Comparison of ENCODE assay signal across 12 cellular contexts in the genomic region with DNA sequence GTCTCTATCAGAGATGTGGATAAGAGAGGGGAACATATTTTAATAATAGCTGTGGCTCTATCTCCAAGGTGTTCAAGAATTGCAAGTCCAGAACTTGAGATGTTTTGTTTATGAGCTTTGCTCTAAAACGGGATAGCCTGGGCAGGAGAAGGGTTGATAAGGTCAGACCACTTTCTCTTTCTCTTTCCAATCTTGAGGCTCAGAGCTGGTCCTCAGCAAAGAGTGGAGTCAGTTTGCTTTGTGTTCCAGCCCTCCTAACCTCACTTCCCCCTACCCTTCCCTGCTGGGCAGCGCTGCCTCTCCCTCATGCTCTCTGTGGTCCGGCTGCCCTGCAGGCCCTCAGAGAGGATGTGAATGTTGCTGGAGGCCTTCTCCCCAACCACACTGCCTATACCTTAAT. TPM values are rescaled to one million over a fixed set of nuclear protein-coding genes. Genes with fewer than 3 reads are reported as not detected.
DNase-seq lines count a peak whose midpoint lies in the region; ATAC-seq, FAIRE-seq and TF ChIP-seq lines count a peak whose summit lies in the region.
"Had no signal": no experiment of that assay in that cellular context is flagged by ENCODE, and none has a peak within 500 bp of the region (broad histone marks: within the 10 kb centered on the region; RNA-seq: fewer than 3 reads in every experiment).

No MANE protein-coding gene starts in this region.

- no peaks in the 10 kb centered on the region for H3K27me3 Mint-ChIP-seq in activated T-cell treated with anti-CD3 and anti-CD28 coated beads, Interleukin-2, amount 50 U/mL, for 24 hours
- no peaks in the 10 kb centered on the region for H3K27me3 Mint-ChIP-seq in activated T-helper 1 cell treated with anti-CD3 and anti-CD28 coated beads, Interleukin-12 subunit alpha, Interleukin-12 subunit beta, Interleukin-2, Interleukin-4 antibody, amounts not matched to agents 30 ng/mL and 10 ng/mL and 1 ng/mL, durations not matched to agents 14 hours and 24 hours and 36 hours (ENCODE audit: insufficient read depth)

- 39 to 47% (median 46%) methylated on average over 3 of the region's 3 CpGs for WGBS in small intestine, 3 donors

- H3K9me3 ChIP-seq in small intestine (ENCODE audit: control insufficient read depth, low read depth) = no peaks in the 10 kb centered on the region
- H3K9me3 ChIP-seq: ovary, vagina had no signal

- no peak overlapping the region for H3K27ac ChIP-seq in small intestine (ENCODE audit: low read depth in 1 of 2, low read length in 1 of 2)
- H3K27ac ChIP-seq: ovary, vagina had no signal

- in situ Hi-C loops in GM13977 (cut with MboI; ENCODE audit: low pct_unique_long_range_greater_than_20kb, low sequenced_read_pairs, unreplicated experiment) = no loop called here

- H3K4me3 Mint-ChIP-seq in activated T-cell treated with anti-CD3 and anti-CD28 coated beads, Interleukin-2, amount 50 U/mL, for 24 hours = peak overlapping the region; percentile 2
- peak overlapping the region; percentile 57 for H3K4me3 Mint-ChIP-seq in activated T-helper 1 cell treated with anti-CD3 and anti-CD28 coated beads, Interleukin-12 subunit alpha, Interleukin-12 subunit beta, Interleukin-2, Interleukin-4 antibody, amounts not matched to agents 30 ng/mL and 10 ng/mL and 1 ng/mL, durations not matched to agents 14 hours and 24 hours and 36 hours

- FAIRE-seq in small intestine (lab: Jason Lieb, UNC) (no peak), RCC 7860 (lab: Jason Lieb, UNC) (no peak)

- intact Hi-C loops in activated T-helper 1 cell treated with anti-CD3 and anti-CD28 coated beads, Interleukin-12 subunit alpha, Interleukin-12 subunit beta, Interleukin-2, Interleukin-4 antibody, amounts not matched to agents 30 ng/mL and 10 ng/mL and 1 ng/mL, durations not matched to agents 14 hours and 24 hours and 36 hours (cut with micrococcal nuclease) = loop anchor here (2.0 kb wide), 2 partner anchors 13 to 15 kb away; a partner anchor contains a TSS

- no peaks in the 10 kb centered on the region for H3K36me3 ChIP-seq in small intestine (ENCODE audit: control insufficient read depth in 2 of 2, insufficient read depth in 2 of 2, low read length in 2 of 2)
- H3K36me3 ChIP-seq: ovary, vagina had no signal

- H3K36me3 Mint-ChIP-seq in activated T-cell treated with anti-CD3 and anti-CD28 coated beads, Interleukin-2, amount 50 U/mL, for 24 hours (ENCODE audit: low read depth) = peaks cover 65% of the 10 kb centered on the region
- H3K36me3 Mint-ChIP-seq in activated T-helper 1 cell treated with anti-CD3 and anti-CD28 coated beads, Interleukin-12 subunit alpha, Interleukin-12 subunit beta, Interleukin-2, Interleukin-4 antibody, amounts not matched to agents 30 ng/mL and 10 ng/mL and 1 ng/mL, durations not matched to agents 14 hours and 24 hours and 36 hours (ENCODE audit: low read depth) = peaks cover 34% of the 10 kb centered on the region

- peaks cover 0 to 2% of the 10 kb centered on the region in 2 donors for H3K4me1 ChIP-seq in small intestine (ENCODE audit: control insufficient read depth in 2 of 2, insufficient read depth in 1 of 2, low read depth in 1 of 2, low read length in 1 of 2)
- H3K4me1 ChIP-seq: vagina had no signal

- no peaks in the 10 kb centered on the region for H3K9me3 Mint-ChIP-seq in activated T-cell treated with anti-CD3 and anti-CD28 coated beads, Interleukin-2, amount 50 U/mL, for 24 hours
- no peaks in the 10 kb centered on the region for H3K9me3 Mint-ChIP-seq in activated T-helper 1 cell treated with anti-CD3 and anti-CD28 coated beads, Interleukin-12 subunit alpha, Interleukin-12 subunit beta, Interleukin-2, Interleukin-4 antibody, amounts not matched to agents 30 ng/mL and 10 ng/mL and 1 ng/mL, durations not matched to agents 14 hours and 24 hours and 36 hours

- H3K27ac Mint-ChIP-seq in activated T-cell treated with anti-CD3 and anti-CD28 coated beads, Interleukin-2, amount 50 U/mL, for 24 hours = peak overlapping the region; percentile 81
- H3K27ac Mint-ChIP-seq in activated T-helper 1 cell treated with anti-CD3 and anti-CD28 coated beads, Interleukin-12 subunit alpha, Interleukin-12 subunit beta, Interleukin-2, Interleukin-4 antibody, amounts not matched to agents 30 ng/mL and 10 ng/mL and 1 ng/mL, durations not matched to agents 14 hours and 24 hours and 36 hours = peak overlapping the region; percentile 79

- TF ChIP-seq CTCF in GM13977 (IDR thresholded peaks at IDR 0.05; ENCODE audit: extremely low read depth, insufficient read depth, missing control alignments) = no peak

- peaks cover 92% of the 10 kb centered on the region for H3K4me1 Mint-ChIP-seq in activated T-cell treated with anti-CD3 and anti-CD28 coated beads, Interleukin-2, amount 50 U/mL, for 24 hours (ENCODE audit: low read depth)
- peaks cover 75% of the 10 kb centered on the region for H3K4me1 Mint-ChIP-seq in activated T-helper 1 cell treated with anti-CD3 and anti-CD28 coated beads, Interleukin-12 subunit alpha, Interleukin-12 subunit beta, Interleukin-2, Interleukin-4 antibody, amounts not matched to agents 30 ng/mL and 10 ng/mL and 1 ng/mL, durations not matched to agents 14 hours and 24 hours and 36 hours (ENCODE audit: low read depth)

- peak; percentile 36 for ATAC-seq in HG03571 (IDR thresholded peaks at IDR 0.05; ENCODE audit: unreplicated experiment)

- no peak overlapping the region for H3K4me3 ChIP-seq in small intestine (ENCODE audit: low read depth in 1 of 2, low read length in 2 of 2)
- H3K4me3 ChIP-seq: ovary, vagina had no signal

- DNase-seq in activated T-cell treated with anti-CD3 and anti-CD28 coated beads, Interleukin-2, amount 50 U/mL, for 24 hours = peak; percentile 15
- DNase-seq in activated T-cell treated with anti-CD3 and anti-CD28 coated beads, Interleukin-2, amount 50 U/mL, for 1 hour = no peak
- DNase-seq in activated T-helper 1 cell treated with anti-CD3 and anti-CD28 coated beads, Interleukin-12 subunit alpha, Interleukin-12 subunit beta, Interleukin-2, Interleukin-4 antibody, amounts not matched to agents 30 ng/mL and 10 ng/mL and 1 ng/mL, durations not matched to agents 14 hours and 24 hours and 36 hours (ENCODE audit: low spot score) = no peak
- peak; percentile 55 for DNase-seq in small intestine
- no peak for DNase-seq in RCC 7860 (ENCODE audit: low spot score)
- no peak for DNase-seq in GM13977 (ENCODE audit: low spot score)
- no peak for DNase-seq in hippocampal formation (lab: John Stamatoyannopoulos, UW)
- DNase-seq: ovary, SHP77 treated with DMSO at 0.1 percent for 48 hours had no signal

- no peaks in the 10 kb centered on the region for H3K27me3 ChIP-seq in small intestine (ENCODE audit: control insufficient read depth in 2 of 2, insufficient read depth in 2 of 2, low read length in 2 of 2)
- H3K27me3 ChIP-seq: ovary, vagina had no signal

RNA-seq across cellular contexts. Expression of a gene that starts 13.8 kb away (rescaled TPM):
- 38.6 and 40.6 TPM in 2 replicates for total RNA-seq in activated T-helper 1 cell treated with anti-CD3 and anti-CD28 coated beads, Interleukin-12 subunit alpha, Interleukin-12 subunit beta, Interleukin-2, Interleukin-4 antibody, amounts not matched to agents 30 ng/mL and 10 ng/mL and 1 ng/mL, durations not matched to agents 14 hours and 24 hours and 36 hours
- polyA plus RNA-seq in small intestine = 1 to 10 TPM in 2 of 3 donors, under 1 TPM in 1; 0.22 to 2.0 (median 1.1) TPM
- polyA plus RNA-seq: AG04450 had no signal

Comparison
In these comparisons a context has a peak if more than half of its experiments do, and no peak if none do; other contexts are left out.
1. DNase-seq: peak in activated T-cell treated with anti-CD3 and anti-CD28 coated beads, Interleukin-2, amount 50 U/mL, for 24 hours (single experiment) and small intestine (single experiment); none in activated T-cell treated with anti-CD3 and anti-CD28 coated beads, Interleukin-2, amount 50 U/mL, for 1 hour (single experiment), activated T-helper 1 cell treated with anti-CD3 and anti-CD28 coated beads, Interleukin-12 subunit alpha, Interleukin-12 subunit beta, Interleukin-2, Interleukin-4 antibody, amounts not matched to agents 30 ng/mL and 10 ng/mL and 1 ng/mL, durations not matched to agents 14 hours and 24 hours and 36 hours (single experiment), RCC 7860 (single experiment), GM13977 (single experiment) and hippocampal formation (0 of 2).